14 cellular contexts compared by ENCODE assay signal in the genomic region with DNA sequence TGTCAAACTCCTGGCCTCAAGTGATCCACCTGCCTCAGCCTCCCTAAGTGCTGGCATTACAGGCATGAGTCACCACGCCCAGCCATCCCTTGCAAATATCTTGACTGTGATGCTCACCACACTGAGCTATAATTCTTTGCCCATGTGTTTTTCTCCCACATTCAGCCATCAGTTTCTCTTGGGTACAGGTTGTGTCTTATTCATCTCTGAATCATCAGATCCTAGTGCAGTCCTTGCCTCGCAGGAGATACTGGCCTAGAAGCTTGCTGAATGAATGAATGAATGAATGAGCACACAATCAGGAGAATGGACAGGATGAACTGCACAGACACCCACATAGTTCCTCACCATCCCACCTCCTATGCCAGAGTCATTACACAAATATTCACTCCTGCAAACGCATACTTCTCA. TPM values are rescaled to one million over a fixed set of nuclear protein-coding genes. Genes with fewer than 3 reads are reported as not detected.
DNase-seq lines count a peak whose midpoint lies in the region; ATAC-seq and TF ChIP-seq lines count a peak whose summit lies in the region.
"Had no signal": no experiment of that assay in that cellular context is flagged by ENCODE, and none has a peak within 500 bp of the region (broad histone marks: within the 10 kb centered on the region; RNA-seq: fewer than 3 reads in every experiment).

No MANE protein-coding gene starts in this region.

- H3K9me3 ChIP-seq in mammary epithelial cell (replicated peaks; ENCODE audit: insufficient read depth, low read length) (no peaks in the 10 kb centered on the region), vagina (no peaks in the 10 kb centered on the region)
- H3K9me3 ChIP-seq: tibial nerve had no signal

- intact Hi-C loops in activated CD4-positive, alpha-beta T cell treated with anti-CD3 and anti-CD28 coated beads for 36 hours (cut with DNase I, micrococcal nuclease), result no loop called here
- intact Hi-C loops in activated CD4-positive, alpha-beta T cell treated with anti-CD3 and anti-CD28 coated beads, Interleukin-2, amount 10 ng/mL, durations not matched to agents 24 days and 14 days (cut with micrococcal nuclease), result no loop called here
- intact Hi-C loops in mammary epithelial cell (cut with micrococcal nuclease) (loop anchor here (1.0 kb wide), 1 partner anchor 50 kb away; no protein-coding TSS in a partner anchor), posterior cingulate gyrus (cut with DNase I) (no loop called here), vagina (cut with DNase I) (no loop called here)

- no peak overlapping the region for H3K9ac ChIP-seq in mammary epithelial cell (ENCODE audit: insufficient read depth, low read length)

- H3K79me2 ChIP-seq in mammary epithelial cell (ENCODE audit: insufficient read depth, low read length), result no peaks in the 10 kb centered on the region

- no TSS peak for BruUV-seq in mammary epithelial cell (replicated peaks; lab: Mats Ljungman, UMichigan)

- no peak overlapping the region for H3K4me2 ChIP-seq in mammary epithelial cell (ENCODE audit: insufficient read depth, low read depth, low read length)

- no peaks in the 10 kb centered on the region for H4K20me1 ChIP-seq in mammary epithelial cell (ENCODE audit: insufficient read depth, low read length)

- no peak overlapping the region for H3K4me3 Mint-ChIP-seq in activated CD4-positive, alpha-beta T cell treated with anti-CD3 and anti-CD28 coated beads for 36 hours
- no peak overlapping the region for H3K4me3 Mint-ChIP-seq in activated CD4-positive, alpha-beta T cell treated with anti-CD3 and anti-CD28 coated beads, Interleukin-2, amount 10 ng/mL, durations not matched to agents 24 days and 14 days
- H3K4me3 Mint-ChIP-seq: neural crest cell had no signal

- peak; percentile 43 for DNase-seq in activated CD4-positive, alpha-beta T cell treated with anti-CD3 and anti-CD28 coated beads for 36 hours
- no peak for DNase-seq in activated CD4-positive, alpha-beta T cell treated with anti-CD3 and anti-CD28 coated beads, Interleukin-2, amount 10 ng/mL, durations not matched to agents 24 days and 14 days
- DNase-seq in LoVo (ENCODE audit: low spot score) (peak; percentile 38), mammary epithelial cell (peak; percentile 95), posterior cingulate gyrus (peak in 7 of 10 donors; percentile 13 to 88 (median 37)), NCI-H2107 treated with DMSO at 0.1 percent for 48 hours (lab: John Stamatoyannopoulos, UW; ENCODE audit: unreplicated experiment) (no peak), vagina (ENCODE audit: extremely low spot score in 2 of 2) (no peak), NOMO-1 (lab: John Stamatoyannopoulos, UW; ENCODE audit: unreplicated experiment in 2 of 2) (no peak)
- DNase-seq: NCI-H1105 treated with DMSO at 0.1 percent for 48 hours, NCI-H526 treated with DMSO at 0.1 percent for 48 hours, SHP77 had no signal

- ATAC-seq in activated CD4-positive, alpha-beta T cell treated with anti-CD3 and anti-CD28 coated beads for 36 hours, result peak; percentile 64

- CTCF ChIA-PET in activated CD4-positive, alpha-beta T cell treated with anti-CD3 and anti-CD28 coated beads for 36 hours (lab: Charles Lee), result interaction anchor here (1.2 kb wide), 2 partner anchors 23 to 95 kb away, joined by 3 read pairs; no protein-coding TSS in a partner anchor
- CTCF ChIA-PET in mammary epithelial cell (lab: Charles Lee; ENCODE audit: low non-redundant PET), result no interaction called here

- no peaks in the 10 kb centered on the region for H3K27me3 ChIP-seq in mammary epithelial cell (ENCODE audit: insufficient read depth, low read length)
- H3K27me3 ChIP-seq in vagina, result no peaks in the 10 kb centered on the region
- H3K27me3 ChIP-seq: tibial nerve had no signal

- no peak overlapping the region for H3K27ac Mint-ChIP-seq in activated CD4-positive, alpha-beta T cell treated with anti-CD3 and anti-CD28 coated beads for 36 hours
- no peak overlapping the region for H3K27ac Mint-ChIP-seq in activated CD4-positive, alpha-beta T cell treated with anti-CD3 and anti-CD28 coated beads, Interleukin-2, amount 10 ng/mL, durations not matched to agents 24 days and 14 days

- in situ Hi-C loops in mammary epithelial cell (cut with MboI; ENCODE audit: low sequenced_read_pairs in 2 of 2), result no loop called here

- TF ChIP-seq CTCF in mammary epithelial cell (conservative IDR thresholded peaks at IDR 0.05 in 1 of 2, IDR thresholded peaks at IDR 0.05 in 1 of 2; ENCODE audit: extremely low read depth in 1 of 2, insufficient read depth in 1 of 2, low read depth in 1 of 2, low read length in 2 of 2), result no peak
- no peak for TF ChIP-seq CTCF in vagina (IDR thresholded peaks at IDR 0.05)

- H3K27ac ChIP-seq in mammary epithelial cell (ENCODE audit: insufficient read depth, low read depth, low read length) (no peak overlapping the region), vagina (no peak overlapping the region)
- H3K27ac ChIP-seq: 22Rv1, tibial nerve had no signal

- H2AFZ ChIP-seq in mammary epithelial cell (ENCODE audit: low read depth, low read length), result no peak overlapping the region

- H3K36me3 Mint-ChIP-seq in activated CD4-positive, alpha-beta T cell treated with anti-CD3 and anti-CD28 coated beads for 36 hours (ENCODE audit: low read depth), result no peaks in the 10 kb centered on the region
- no peaks in the 10 kb centered on the region for H3K36me3 Mint-ChIP-seq in activated CD4-positive, alpha-beta T cell treated with anti-CD3 and anti-CD28 coated beads, Interleukin-2, amount 10 ng/mL, durations not matched to agents 24 days and 14 days (ENCODE audit: low read depth)

- no peaks in the 10 kb centered on the region for H3K4me1 Mint-ChIP-seq in activated CD4-positive, alpha-beta T cell treated with anti-CD3 and anti-CD28 coated beads for 36 hours
- H3K4me1 Mint-ChIP-seq in activated CD4-positive, alpha-beta T cell treated with anti-CD3 and anti-CD28 coated beads, Interleukin-2, amount 10 ng/mL, durations not matched to agents 24 days and 14 days, result peaks cover 2% of the 10 kb centered on the region

- POLR2A ChIA-PET in activated CD4-positive, alpha-beta T cell treated with anti-CD3 and anti-CD28 coated beads for 36 hours (lab: Charles Lee), result interaction anchor here (0.7 kb wide), 1 partner anchor 751 kb away, joined by 4 read pairs; no protein-coding TSS in a partner anchor

- H3K27me3 Mint-ChIP-seq in activated CD4-positive, alpha-beta T cell treated with anti-CD3 and anti-CD28 coated beads for 36 hours, result no peaks in the 10 kb centered on the region
- no peaks in the 10 kb centered on the region for H3K27me3 Mint-ChIP-seq in activated CD4-positive, alpha-beta T cell treated with anti-CD3 and anti-CD28 coated beads, Interleukin-2, amount 10 ng/mL, durations not matched to agents 24 days and 14 days

- H3K36me3 ChIP-seq in mammary epithelial cell (ENCODE audit: insufficient read depth, low read length) (no peaks in the 10 kb centered on the region), vagina (no peaks in the 10 kb centered on the region)
- H3K36me3 ChIP-seq: tibial nerve had no signal

- WGBS in mammary epithelial cell (ENCODE audit: low coverage, missing lambda C conversion rate), result 17% methylated on average over 3 of the region's 3 CpGs

- H3K4me3 ChIP-seq in mammary epithelial cell (replicated peaks in 1 of 3; ENCODE audit: insufficient read depth in 1 of 3, low read depth in 2 of 3, low read length in 3 of 3) (no peak overlapping the region), vagina (no peak overlapping the region)
- H3K4me3 ChIP-seq: tibial nerve had no signal

- dilution Hi-C loops in mammary epithelial cell (cut with HindIII; ENCODE audit: low sequenced_read_pairs), result no loop called here

- no peaks in the 10 kb centered on the region for H3K9me3 Mint-ChIP-seq in activated CD4-positive, alpha-beta T cell treated with anti-CD3 and anti-CD28 coated beads for 36 hours (ENCODE audit: low read depth)
- H3K9me3 Mint-ChIP-seq in activated CD4-positive, alpha-beta T cell treated with anti-CD3 and anti-CD28 coated beads, Interleukin-2, amount 10 ng/mL, durations not matched to agents 24 days and 14 days, result no peaks in the 10 kb centered on the region
- H3K9me3 Mint-ChIP-seq: neural crest cell had no signal

- no peak for TF ChIP-seq POLR2A in vagina (IDR thresholded peaks at IDR 0.05)

- H3K4me1 ChIP-seq in mammary epithelial cell (ENCODE audit: insufficient read depth, low read length) (peaks cover 17% of the 10 kb centered on the region), vagina (no peaks in the 10 kb centered on the region)
- H3K4me1 ChIP-seq: tibial nerve had no signal

RNA-seq across cellular contexts. Expression of a gene that starts 24.4 kb away (rescaled TPM):
- 1 to 10 TPM; 2.9 to 3.3 TPM for total RNA-seq in activated CD4-positive, alpha-beta T cell treated with anti-CD3 and anti-CD28 coated beads for 36 hours
- 7.7 and 8.3 TPM in 2 replicates for total RNA-seq in activated CD4-positive, alpha-beta T cell treated with anti-CD3 and anti-CD28 coated beads, Interleukin-2, amount 10 ng/mL, durations not matched to agents 24 days and 14 days
- total RNA-seq in mammary epithelial cell (10 to 100 TPM; 10.2 to 46.0 TPM), vagina (5.4 TPM)
- 34.1 TPM for polyA plus RNA-seq in mammary epithelial cell
- 21.1 TPM for polyA minus RNA-seq in mammary epithelial cell

Comparison
In these comparisons a context has a peak if more than half of its experiments do, and no peak if none do; other contexts are left out.
1. DNase-seq: peak in activated CD4-positive, alpha-beta T cell treated with anti-CD3 and anti-CD28 coated beads for 36 hours (single experiment), LoVo (single experiment), mammary epithelial cell (single experiment) and posterior cingulate gyrus (7 of 10); none in activated CD4-positive, alpha-beta T cell treated with anti-CD3 and anti-CD28 coated beads, Interleukin-2, amount 10 ng/mL, durations not matched to agents 24 days and 14 days (single experiment), NCI-H2107 treated with DMSO at 0.1 percent for 48 hours (single experiment), vagina (0 of 2) and NOMO-1 (0 of 2).